ENCODE assay signal across 8 cellular contexts in genomic region chr17:45784293-45784582, GRCh38. TPM values are rescaled to one million over a fixed set of nuclear protein-coding genes. Genes with fewer than 3 reads are reported as not detected.
DNase-seq lines count a peak whose midpoint lies in the region; ATAC-seq and TF ChIP-seq lines count a peak whose summit lies in the region.

CRHR1 (plus strand) TSS chr17:45784320; CDS start chr17:45784545, 225 bp downstream.

- no peak within 1 kb of the TSS for H3K27ac ChIP-seq in Panc1 (ENCODE audit: low read length)
- no peak within 1 kb of the TSS for H3K27ac ChIP-seq in esophagus (ENCODE audit: low read depth in 2 of 2, low read length in 1 of 2)
- no peak within 1 kb of the TSS for H3K27ac ChIP-seq in osteoblast (ENCODE audit: low read depth, low read length)

- H3K79me2 ChIP-seq in osteoblast (ENCODE audit: insufficient read depth, low read length): no peaks in the 10 kb centered on the region

- BruUV-seq in Panc1 (replicated peaks; lab: Mats Ljungman, UMichigan): no TSS peak

- H4K20me1 ChIP-seq in osteoblast (ENCODE audit: insufficient read depth, low read length): no peaks in the 10 kb centered on the region

- no peak for DNase-seq in BJ (ENCODE audit: low read depth)
- DNase-seq in Panc1 (ENCODE audit: low read depth, low spot score): no peak
- peak; percentile 62 for DNase-seq in osteoblast (ENCODE audit: insufficient read length, low spot score, missing footprints)
- DNase-seq in NCI-H69 (lab: John Stamatoyannopoulos, UW): no peak
- no peak for DNase-seq in globus pallidus (ENCODE audit: low spot score)
- DNase-seq in EL: no peak
- no peak for DNase-seq in germinal center (ENCODE audit: low spot score)

- CTCF ChIA-PET in BJ (lab: Yijun Ruan, JAX) (no interaction called here), Panc1 (lab: Charles Lee) (no interaction called here)

- WGBS in esophagus, 2 donors: 0% methylated on average over 22 to 41 of the region's 41 CpGs

- TF ChIP-seq CTCF in BJ (IDR thresholded peaks at IDR 0.05; ENCODE audit: insufficient read depth, low read depth, low read length) (no peak), Panc1 (IDR thresholded peaks at IDR 0.05) (no peak), osteoblast (IDR thresholded peaks at IDR 0.05; ENCODE audit: extremely low read depth, low read depth, low read length) (no peak)

- H3K4me3 ChIP-seq in BJ (ENCODE audit: low read depth, low read length) (peak within 1 kb of the TSS; percentile 7), Panc1 (ENCODE audit: low read depth in 2 of 2, low read length in 2 of 2) (peak within 1 kb of the TSS; percentile 39 to 43), esophagus (ENCODE audit: low read depth in 1 of 2, low read length in 2 of 2) (peak within 1 kb of the TSS; percentile 38 to 51), osteoblast (ENCODE audit: insufficient read depth, low read length) (peak within 1 kb of the TSS; percentile 22)

- intact Hi-C loops in Panc1 (cut with micrococcal nuclease; ENCODE audit: unreplicated experiment): loop anchor here (5.0 kb wide), 1 partner anchor 48 kb away; no protein-coding TSS in a partner anchor

- no peak within 1 kb of the TSS for H2AFZ ChIP-seq in osteoblast (ENCODE audit: low read length)

- H3K9me3 ChIP-seq in Panc1 (ENCODE audit: control insufficient read depth, insufficient read depth, low read depth, low read length): no peaks in the 10 kb centered on the region
- peaks cover 0 to 2% of the 10 kb centered on the region in 2 donors for H3K9me3 ChIP-seq in esophagus (ENCODE audit: control insufficient read depth in 2 of 2, insufficient read depth in 1 of 2, low read depth in 1 of 2, low read length in 1 of 2)
- H3K9me3 ChIP-seq in osteoblast (ENCODE audit: low read depth, low read length): no peaks in the 10 kb centered on the region

- H3K4me2 ChIP-seq in osteoblast (ENCODE audit: insufficient read depth, low read length): peak within 1 kb of the TSS; percentile 45

- H3K27me3 ChIP-seq in BJ (ENCODE audit: control insufficient read depth, insufficient read depth, low read length) (peaks cover 46% of the 10 kb centered on the region), Panc1 (ENCODE audit: control insufficient read depth, insufficient read depth, low read length) (no peaks in the 10 kb centered on the region; the same call in 1 of the 2 replicates), esophagus (ENCODE audit: control insufficient read depth in 1 of 2, insufficient read depth in 2 of 2, low read length in 2 of 2) (peaks cover 5 to 19% of the 10 kb centered on the region in 2 donors), osteoblast (ENCODE audit: insufficient read depth, low read length) (peaks cover 81% of the 10 kb centered on the region)

- ATAC-seq in Panc1: peak; percentile 56

- H3K4me1 ChIP-seq in Panc1 (ENCODE audit: control insufficient read depth, insufficient read depth, low read length): no peaks in the 10 kb centered on the region
- peaks cover 4 to 16% of the 10 kb centered on the region in 2 donors for H3K4me1 ChIP-seq in esophagus (ENCODE audit: control insufficient read depth in 2 of 2, insufficient read depth in 2 of 2, low read length in 1 of 2)
- no peaks in the 10 kb centered on the region for H3K4me1 ChIP-seq in osteoblast (ENCODE audit: insufficient read depth, low read length)

- H3K36me3 ChIP-seq in BJ (ENCODE audit: control insufficient read depth, insufficient read depth, low read length): no peaks in the 10 kb centered on the region
- no peaks in the 10 kb centered on the region for H3K36me3 ChIP-seq in Panc1 (ENCODE audit: control insufficient read depth, insufficient read depth, low read length)
- no peaks in the 10 kb centered on the region for H3K36me3 ChIP-seq in esophagus (ENCODE audit: control insufficient read depth in 2 of 2, insufficient read depth in 2 of 2, low read length in 1 of 2)
- no peaks in the 10 kb centered on the region for H3K36me3 ChIP-seq in osteoblast (ENCODE audit: insufficient read depth, low read length)

- in situ Hi-C loops in Panc1 (cut with HindIII; ENCODE audit: low pct_unique_long_range_greater_than_20kb, low sequenced_read_pairs): no loop called here

- POLR2A ChIA-PET in BJ (lab: Charles Lee) (no interaction called here), Panc1 (lab: Charles Lee) (no interaction called here)

RNA-seq across cellular contexts. Expression of gene CRHR1, which starts in this region (rescaled TPM):
- polyA plus RNA-seq in BJ (2011; rRNA removed) (not detected in 2 replicates), esophagus (under 1 TPM; 0.15 to 0.31 TPM)
- polyA minus RNA-seq in BJ (2011; rRNA and poly(A)+ RNA removed): not detected in 2 replicates
- total RNA-seq in Panc1 (2021; ENCODE audit: unreplicated experiment) (0.15 TPM), osteoblast (not detected in 2 replicates)
- polyA plus RNA-seq in Panc1 (2012; ENCODE audit: insufficient read length): not detected

Comparison
In these comparisons a context has a peak if more than half of its experiments do, and no peak if none do; other contexts are left out.
1. Peak in ATAC-seq and H3K4me3 ChIP-seq in Panc1; RNA of the gene not detected or under 1 TPM.
2. Peak in DNase-seq, H3K4me3 ChIP-seq and H3K4me2 ChIP-seq in osteoblast; RNA of the gene not detected or under 1 TPM.